In the genomic region with DNA sequence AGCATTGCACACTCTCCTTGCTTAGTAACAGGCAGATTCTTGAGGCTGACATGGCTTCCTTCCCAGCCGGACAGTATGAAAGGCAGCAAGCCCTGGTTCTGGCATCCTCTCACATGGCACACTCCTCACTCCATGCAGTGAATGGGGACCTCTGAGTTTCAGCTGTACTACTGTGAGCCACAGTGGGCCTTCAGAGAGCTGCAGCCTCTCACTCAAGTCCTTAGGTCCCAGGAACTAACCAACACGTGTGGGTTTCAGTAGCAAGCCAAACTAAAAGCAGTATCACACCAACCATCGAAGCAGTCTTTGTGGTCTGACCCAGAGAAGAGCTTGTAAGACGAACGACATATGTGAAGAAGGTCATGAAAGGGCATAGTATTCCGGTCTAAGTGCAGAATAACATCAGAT, we compare ENCODE assay signal across 14 cellular contexts.
A peak's percentile ranks its signal among the peaks of the same experiment; 100 is the strongest.
DNase-seq lines count a peak whose midpoint lies in the region; ATAC-seq and TF ChIP-seq lines count a peak whose summit lies in the region.
"Had no signal": no experiment of that assay in that cellular context is flagged by ENCODE, and none has a peak within 500 bp of the region (broad histone marks: within the 10 kb centered on the region; RNA-seq: fewer than 3 reads in every experiment).

No MANE protein-coding gene starts in this region.

- H2AK9ac ChIP-seq in IMR-90 (replicated peaks; ENCODE audit: low read depth, low read length, poor library complexity), result no peak overlapping the region

- no peak overlapping the region for H3K4me2 ChIP-seq in IMR-90 (ENCODE audit: low read depth, low read length)

- peak overlapping the region; percentile 53; the same call in 1 of the 2 replicates for H3K14ac ChIP-seq in IMR-90 (replicated peaks; ENCODE audit: low read depth, low read length)

- no peaks in the 10 kb centered on the region for H4K20me1 ChIP-seq in IMR-90 (ENCODE audit: insufficient read depth, low read length)

- peaks cover 5% of the 10 kb centered on the region for H3K4me1 Mint-ChIP-seq in activated CD4-positive, alpha-beta T cell treated with anti-CD3 and anti-CD28 coated beads for 36 hours
- peaks cover 10% of the 10 kb centered on the region for H3K4me1 Mint-ChIP-seq in activated CD4-positive, alpha-beta T cell treated with anti-CD3 and anti-CD28 coated beads, Interleukin-2, amount 10 ng/mL, durations not matched to agents 24 days and 14 days

- H3K4me3 Mint-ChIP-seq in activated CD4-positive, alpha-beta T cell treated with anti-CD3 and anti-CD28 coated beads for 36 hours, result no peak overlapping the region
- H3K4me3 Mint-ChIP-seq in activated CD4-positive, alpha-beta T cell treated with anti-CD3 and anti-CD28 coated beads, Interleukin-2, amount 10 ng/mL, durations not matched to agents 24 days and 14 days, result no peak overlapping the region
- H3K4me3 Mint-ChIP-seq: nephron had no signal

- no CpG with 5 or more reads among the region's 6 CpGs for WGBS in IMR-90 (ENCODE audit: extremely low coverage in 2 of 2, insufficient read length in 1 of 2), 2 experiments

- no peak for TF ChIP-seq RAD21 in IMR-90 (IDR thresholded peaks at IDR 0.05; ENCODE audit: low read length)

- POLR2A ChIA-PET in activated CD4-positive, alpha-beta T cell treated with anti-CD3 and anti-CD28 coated beads for 36 hours (lab: Charles Lee), result no interaction called here
- POLR2A ChIA-PET in IMR-90 (lab: Charles Lee; ENCODE audit: unreplicated experiment), result no interaction called here

- dilution Hi-C loops in IMR-90 (cut with HindIII; ENCODE audit: low sequenced_read_pairs, unreplicated experiment), result no loop called here

- no peak overlapping the region for H2BK20ac ChIP-seq in IMR-90 (ENCODE audit: low read depth, low read length)

- no peak overlapping the region for H3K27ac Mint-ChIP-seq in activated CD4-positive, alpha-beta T cell treated with anti-CD3 and anti-CD28 coated beads for 36 hours
- H3K27ac Mint-ChIP-seq in activated CD4-positive, alpha-beta T cell treated with anti-CD3 and anti-CD28 coated beads, Interleukin-2, amount 10 ng/mL, durations not matched to agents 24 days and 14 days, result no peak overlapping the region
- H3K27ac Mint-ChIP-seq: nephron had no signal

- H3K23ac ChIP-seq in IMR-90 (ENCODE audit: low read depth, low read length), result 0 out of 2 replicates have a peak overlapping the region, but pooled peaks have one; percentile 20

- H3K36me3 ChIP-seq in IMR-90 (ENCODE audit: control insufficient read depth, insufficient read depth, low read length) (no peaks in the 10 kb centered on the region), skeletal muscle tissue (ENCODE audit: control insufficient read depth in 3 of 3, insufficient read depth in 3 of 3, low read length in 3 of 3) (peaks cover 0 to 24% (median 9%) of the 10 kb centered on the region in 3 donors)
- H3K36me3 ChIP-seq: ascending aorta had no signal

- no peak overlapping the region for H3K56ac ChIP-seq in IMR-90 (ENCODE audit: extremely low read depth, insufficient read depth, low read length)

- H3K4me1 ChIP-seq in IMR-90 (ENCODE audit: control insufficient read depth, insufficient read depth, low read length), result peaks cover 7% of the 10 kb centered on the region; the same call in 1 of the 2 replicates
- peaks cover 7 to 19% (median 13%) of the 10 kb centered on the region in 3 donors for H3K4me1 ChIP-seq in skeletal muscle tissue (ENCODE audit: control insufficient read depth in 3 of 3, insufficient read depth in 3 of 3, low read length in 3 of 3)
- H3K4me1 ChIP-seq: ascending aorta had no signal

- peak overlapping the region; percentile 25 for H2BK5ac ChIP-seq in IMR-90 (ENCODE audit: low read depth, low read length, poor library complexity, severe bottlenecking)

- H3K9me3 ChIP-seq in IMR-90 (ENCODE audit: control insufficient read depth, insufficient read depth, low read length) (no peaks in the 10 kb centered on the region), skeletal muscle tissue (ENCODE audit: control insufficient read depth in 3 of 3, low read length in 3 of 3) (no peaks in the 10 kb centered on the region)
- H3K9me3 ChIP-seq: ascending aorta had no signal

- DNase-seq in activated CD4-positive, alpha-beta T cell treated with anti-CD3 and anti-CD28 coated beads for 36 hours, result no peak
- no peak for DNase-seq in activated CD4-positive, alpha-beta T cell treated with anti-CD3 and anti-CD28 coated beads, Interleukin-2, amount 10 ng/mL, durations not matched to agents 24 days and 14 days
- peak; percentile 39 for DNase-seq in IMR-90
- no peak for DNase-seq in activated gamma-delta T cell treated with Interleukin-2 at 50 U/mL for 16 hours
- DNase-seq in NCI-H226, result no peak
- no peak for DNase-seq in NCI-H2227 treated with DMSO at 0.1 percent for 48 hours (lab: John Stamatoyannopoulos, UW)
- DNase-seq: 8988T; activated CD8-positive, alpha-beta memory T cell treated with anti-CD3 and anti-CD28 coated beads for 24 hours; DMS53; NCI-H1048 had no signal

- H3K9ac ChIP-seq in IMR-90 (ENCODE audit: low read depth, low read length) (no peak overlapping the region), skeletal muscle tissue (ENCODE audit: low read depth in 1 of 3, low read length in 3 of 3) (peak overlapping the region in 1 of 3 donors; percentile 4)

- peaks cover 15% of the 10 kb centered on the region for H3K9me1 ChIP-seq in IMR-90 (ENCODE audit: insufficient read depth, low read length)

- peak; percentile 20 for ATAC-seq in activated CD4-positive, alpha-beta T cell treated with anti-CD3 and anti-CD28 coated beads for 36 hours
- ATAC-seq in HG02588 (IDR thresholded peaks at IDR 0.05; ENCODE audit: unreplicated experiment) (peak; percentile 48), IMR-90 (ENCODE audit: low read depth) (peak; percentile 38)

- no peaks in the 10 kb centered on the region for H3K27me3 Mint-ChIP-seq in activated CD4-positive, alpha-beta T cell treated with anti-CD3 and anti-CD28 coated beads for 36 hours
- H3K27me3 Mint-ChIP-seq in activated CD4-positive, alpha-beta T cell treated with anti-CD3 and anti-CD28 coated beads, Interleukin-2, amount 10 ng/mL, durations not matched to agents 24 days and 14 days, result no peaks in the 10 kb centered on the region

- H3K79me1 ChIP-seq in IMR-90 (ENCODE audit: low read depth in 1 of 2, low read length in 2 of 2), result peaks cover 2 to 13% of the 10 kb centered on the region in 2 experiments; a peak in 1 of 4 replicates

- H4K91ac ChIP-seq in IMR-90 (ENCODE audit: insufficient read depth, low read depth, low read length), result peak overlapping the region; percentile 29; the same call in 1 of the 2 replicates

- peak overlapping the region; percentile 1; the same call in 1 of the 2 replicates for H4K5ac ChIP-seq in IMR-90 (ENCODE audit: low read depth, low read length)

- BruUV-seq in IMR-90 (replicated peaks; lab: Mats Ljungman, UMichigan), result no TSS peak

- peak overlapping the region; percentile 27; the same call in 1 of the 2 replicates for H2BK120ac ChIP-seq in IMR-90 (ENCODE audit: low read depth, low read length)

- CTCF ChIA-PET in activated CD4-positive, alpha-beta T cell treated with anti-CD3 and anti-CD28 coated beads for 36 hours (lab: Charles Lee), result no interaction called here
- CTCF ChIA-PET in IMR-90 (lab: Yijun Ruan, JAX), result no interaction called here

- no peak for TF ChIP-seq CTCF in IMR-90 (conservative IDR thresholded peaks at IDR 0.05; ENCODE audit: low read depth, low read length)

- peak overlapping the region; percentile 38 for H2AFZ ChIP-seq in IMR-90 (replicated peaks; ENCODE audit: low read length, poor library complexity)

- H3K36me3 Mint-ChIP-seq in activated CD4-positive, alpha-beta T cell treated with anti-CD3 and anti-CD28 coated beads for 36 hours (ENCODE audit: low read depth), result no peaks in the 10 kb centered on the region
- H3K36me3 Mint-ChIP-seq in activated CD4-positive, alpha-beta T cell treated with anti-CD3 and anti-CD28 coated beads, Interleukin-2, amount 10 ng/mL, durations not matched to agents 24 days and 14 days (ENCODE audit: low read depth), result peaks cover 9% of the 10 kb centered on the region

- H3K27ac ChIP-seq in IMR-90 (ENCODE audit: insufficient read depth, low read length), result no peak overlapping the region
- H3K27ac ChIP-seq in skeletal muscle tissue (ENCODE audit: low read depth, low read length), result peak overlapping the region; percentile 31
- H3K27ac ChIP-seq: ascending aorta had no signal

- H2BK15ac ChIP-seq in IMR-90 (ENCODE audit: low read depth, low read length), result peak overlapping the region; percentile 36; the same call in 1 of the 3 replicates

- no peak for TF ChIP-seq POLR2A in IMR-90 (IDR thresholded peaks at IDR 0.05; ENCODE audit: low read depth, low read length)

- H3K4ac ChIP-seq in IMR-90 (ENCODE audit: low read depth, low read length), result 0 out of 2 replicates have a peak overlapping the region, but pooled peaks have one; percentile 9

- H3K9me3 Mint-ChIP-seq in activated CD4-positive, alpha-beta T cell treated with anti-CD3 and anti-CD28 coated beads for 36 hours (ENCODE audit: low read depth), result no peaks in the 10 kb centered on the region
- H3K9me3 Mint-ChIP-seq in activated CD4-positive, alpha-beta T cell treated with anti-CD3 and anti-CD28 coated beads, Interleukin-2, amount 10 ng/mL, durations not matched to agents 24 days and 14 days, result no peaks in the 10 kb centered on the region
- H3K9me3 Mint-ChIP-seq: nephron had no signal

- H3K4me3 ChIP-seq in IMR-90 (ENCODE audit: insufficient read depth, low read depth, low read length) (no peak overlapping the region), skeletal muscle tissue (ENCODE audit: low read length in 3 of 3) (no peak overlapping the region)
- H3K4me3 ChIP-seq: ascending aorta had no signal

- peak overlapping the region; percentile 11; the same call in 1 of the 2 replicates for H3K18ac ChIP-seq in IMR-90 (ENCODE audit: low read depth, low read length)

- 0 out of 4 replicates have a peak overlapping the region, but pooled peaks of 1 of the 2 experiments have one; percentile 37 for H4K8ac ChIP-seq in IMR-90 (ENCODE audit: low read depth in 2 of 2, low read length in 2 of 2)

- in situ Hi-C loops in IMR-90 (cut with MboI; ENCODE audit: low sequenced_read_pairs), result no loop called here

- intact Hi-C loops in activated CD4-positive, alpha-beta T cell treated with anti-CD3 and anti-CD28 coated beads for 36 hours (cut with DNase I, micrococcal nuclease), result no loop called here
- intact Hi-C loops in activated CD4-positive, alpha-beta T cell treated with anti-CD3 and anti-CD28 coated beads, Interleukin-2, amount 10 ng/mL, durations not matched to agents 24 days and 14 days (cut with micrococcal nuclease), result no loop called here
- intact Hi-C loops in IMR-90 (cut with micrococcal nuclease), result no loop called here

- H3K27me3 ChIP-seq in IMR-90 (ENCODE audit: control insufficient read depth, insufficient read depth, low read length), result no peaks in the 10 kb centered on the region
- no peaks in the 10 kb centered on the region for H3K27me3 ChIP-seq in skeletal muscle tissue (ENCODE audit: control insufficient read depth in 3 of 3, insufficient read depth in 3 of 3, low read length in 3 of 3)
- H3K27me3 ChIP-seq: ascending aorta had no signal

- H2AK5ac ChIP-seq in IMR-90 (ENCODE audit: low read depth, low read length), result peak overlapping the region; percentile 35

TF ChIP-seq in IMR-90, 13 proteins besides CTCF, POLR2A, EP300 and RAD21 (continues in another document):
- TF ChIP-seq RFX5 (IDR thresholded peaks at IDR 0.05; ENCODE audit: low read depth, low read length) (no peak), RCOR1 (IDR thresholded peaks at IDR 0.05; ENCODE audit: insufficient replicate concordance, low read length) (no peak)
